8 cellular contexts compared by ENCODE assay signal in genomic region chr7:72924748-72925545, GRCh38. TPM values are rescaled to one million over a fixed set of nuclear protein-coding genes. Genes with fewer than 3 reads are reported as not detected.
DNase-seq lines count a peak whose midpoint lies in the region; ATAC-seq and TF ChIP-seq lines count a peak whose summit lies in the region.

TSS of gene POM121 (plus strand) at chr7:72925095. CDS start at chr7:72925122, 27 bp downstream.

- H3K27me3 ChIP-seq in right atrium auricular region = no peaks in the 10 kb centered on the region
- no peaks in the 10 kb centered on the region for H3K27me3 ChIP-seq in uterus

- ATAC-seq in HG02840 (IDR thresholded peaks at IDR 0.05; ENCODE audit: low FRiP score, unreplicated experiment) (peak; percentile 85), T-helper 17 cell (peak; percentile 93)

- peak within 1 kb of the TSS; percentile 98 for H3K4me3 Mint-ChIP-seq in T-helper 17 cell

- H3K9me3 ChIP-seq in T-helper 17 cell (ENCODE audit: control insufficient read depth, low read length, poor library complexity, severe bottlenecking) = no peaks in the 10 kb centered on the region
- no peaks in the 10 kb centered on the region for H3K9me3 ChIP-seq in right atrium auricular region
- H3K9me3 ChIP-seq in uterus = no peaks in the 10 kb centered on the region

- no peaks in the 10 kb centered on the region for H3K27me3 Mint-ChIP-seq in T-helper 17 cell

- intact Hi-C loops in uterus (cut with DNase I; ENCODE audit: low total_unique reads) = no loop called here

- TF ChIP-seq POLR2A in GM15510 (IDR thresholded peaks at IDR 0.05; ENCODE audit: borderline replicate concordance, extremely low read depth, insufficient read length) (peak; percentile 80), uterus (IDR thresholded peaks at IDR 0.05) (peak; percentile 61 to 64)

- peak; percentile 80 for DNase-seq in NCI-H146 (lab: John Stamatoyannopoulos, UW)
- DNase-seq in T-helper 17 cell = peak; percentile 76 to 79 (median 77)
- peak in 55 of 56 donors; percentile 17 to 88 (median 62) for DNase-seq in amygdala (lab: John Stamatoyannopoulos, UW)
- DNase-seq in right atrium auricular region (ENCODE audit: low spot score) = peak; percentile 85
- DNase-seq in putamen (ENCODE audit: low spot score) = peak; percentile 78
- DNase-seq in uterus = peak; percentile 78 to 85

- peak within 1 kb of the TSS; percentile 99 for H3K27ac Mint-ChIP-seq in T-helper 17 cell

- H3K4me1 Mint-ChIP-seq in T-helper 17 cell = peaks cover 28% of the 10 kb centered on the region

- H3K4me3 ChIP-seq in right atrium auricular region (peak within 1 kb of the TSS; percentile 62 to 84), uterus (peak within 1 kb of the TSS; percentile 60 to 93)

- H3K36me3 Mint-ChIP-seq in T-helper 17 cell (ENCODE audit: low read depth) = peaks cover 4% of the 10 kb centered on the region

- H3K36me3 ChIP-seq in right atrium auricular region (peaks cover 35% of the 10 kb centered on the region), uterus (no peaks in the 10 kb centered on the region)

- TF ChIP-seq CTCF in right atrium auricular region (IDR thresholded peaks at IDR 0.05) (no peak), uterus (IDR thresholded peaks at IDR 0.05) (peak in 1 of 4 experiments; percentile 41)

- peak within 1 kb of the TSS; percentile 70 to 88 for H3K27ac ChIP-seq in right atrium auricular region
- peak within 1 kb of the TSS; percentile 76 to 89 for H3K27ac ChIP-seq in uterus

- H3K4me1 ChIP-seq in right atrium auricular region (peaks cover 0 to 16% of the 10 kb centered on the region in 2 donors), uterus (peaks cover 0 to 3% of the 10 kb centered on the region in 2 donors)

RNA-seq across cellular contexts. Expression of gene POM121, which starts in this region (rescaled TPM):
- total RNA-seq in T-helper 17 cell = 10 to 100 TPM; 58.8 to 63.0 TPM
- total RNA-seq in right atrium auricular region = 10 to 100 TPM; 11.9 to 17.1 TPM
- 10 to 100 TPM in 2 of 4 donors, 1 to 10 TPM in 2; 5.3 to 42.9 (median 10.3) TPM for total RNA-seq in uterus

Comparison
In these comparisons a context has a peak if more than half of its experiments do, and no peak if none do; other contexts are left out.
1. Peak in every context shown above with its lines: DNase-seq, ATAC-seq, H3K4me3 ChIP-seq and H3K27ac ChIP-seq.